ENCODE assay signal across 8 cellular contexts in the genomic region with DNA sequence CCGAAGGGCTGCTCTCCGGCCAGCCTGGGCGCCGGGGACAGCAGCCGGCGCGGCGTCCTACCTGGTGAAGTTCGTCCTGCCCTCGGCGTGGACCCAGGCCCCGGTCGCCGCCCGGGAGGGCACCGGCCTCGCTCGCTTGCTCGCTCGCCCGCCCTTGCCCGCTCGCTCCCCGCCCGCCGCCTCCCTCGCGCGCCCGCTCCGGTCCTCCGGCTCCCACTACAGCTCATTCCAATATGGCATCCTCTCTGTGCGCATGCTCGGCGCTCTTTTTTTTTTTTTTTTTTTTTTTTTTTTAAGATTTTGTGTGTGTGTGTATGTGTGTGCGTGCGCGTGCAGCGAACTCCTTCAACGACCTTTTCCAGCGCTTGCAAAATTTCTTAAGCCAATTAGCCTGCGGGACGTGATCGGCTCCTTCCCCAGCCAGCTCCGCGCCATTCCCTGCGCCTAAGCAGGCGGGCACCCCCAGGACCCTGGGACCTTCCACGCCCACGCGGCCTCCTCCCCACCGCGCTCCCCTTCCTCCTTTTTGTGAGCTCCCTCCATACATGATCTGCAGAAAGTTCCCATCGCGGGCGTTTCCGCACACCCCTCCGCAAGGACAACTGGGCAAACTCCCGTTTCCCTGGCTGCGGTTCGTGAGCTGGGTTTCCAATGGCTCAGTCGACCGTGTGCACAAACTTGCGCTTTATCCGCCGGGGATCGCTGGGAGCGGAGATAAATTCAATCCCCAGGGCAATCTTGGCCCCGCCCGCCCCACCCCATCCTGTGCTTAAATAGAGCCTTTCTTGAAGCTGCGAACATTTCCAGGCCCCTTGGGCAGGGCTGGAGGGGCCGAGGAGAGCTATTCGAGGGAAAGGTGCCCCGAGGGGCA. TPM values are rescaled to one million over a fixed set of nuclear protein-coding genes. Genes with fewer than 3 reads are reported as not detected.
DNase-seq lines count a peak whose midpoint lies in the region; ATAC-seq and TF ChIP-seq lines count a peak whose summit lies in the region.

SFMBT2 (minus strand) TSS at position 235 of the 871 bp plus-strand sequence. CDS start 29,136 bp downstream, outside the sequence.

- TF ChIP-seq CTCF in cardiac muscle cell (IDR thresholded peaks at IDR 0.05; ENCODE audit: low read depth, low read length) (peak; percentile 6), osteocyte (IDR thresholded peaks at IDR 0.05) (no peak)

- H3K36me3 ChIP-seq in adipocyte (ENCODE audit: control insufficient read depth, insufficient read depth, low read length, severe bottlenecking) (no peaks in the 10 kb centered on the region), cardiac muscle cell (no peaks in the 10 kb centered on the region)

- H3K27ac Mint-ChIP-seq in osteocyte (ENCODE audit: unreplicated experiment): no peak within 1 kb of the TSS

- H3K4me1 ChIP-seq in adipocyte (ENCODE audit: control insufficient read depth, insufficient read depth, low read length): peaks cover 16% of the 10 kb centered on the region
- H3K4me1 ChIP-seq in cardiac muscle cell (ENCODE audit: low read depth): peaks cover 16% of the 10 kb centered on the region

- peak within 1 kb of the TSS; percentile 85 for H3K4me3 ChIP-seq in adipocyte (ENCODE audit: low read length)
- H3K4me3 ChIP-seq in cardiac muscle cell: peak within 1 kb of the TSS; percentile 95

- no peaks in the 10 kb centered on the region for H3K9me3 Mint-ChIP-seq in osteocyte (ENCODE audit: unreplicated experiment)

- no peaks in the 10 kb centered on the region for H3K36me3 Mint-ChIP-seq in osteocyte (ENCODE audit: unreplicated experiment)

- peaks cover 30% of the 10 kb centered on the region for H3K4me1 Mint-ChIP-seq in osteocyte (ENCODE audit: unreplicated experiment)

- peak within 1 kb of the TSS; percentile 74 for H3K9ac ChIP-seq in adipocyte (ENCODE audit: low read length)

- peaks cover 64% of the 10 kb centered on the region for H3K27me3 Mint-ChIP-seq in osteocyte (ENCODE audit: unreplicated experiment)

- peak within 1 kb of the TSS; percentile 82 for H3K4me3 Mint-ChIP-seq in osteocyte (ENCODE audit: unreplicated experiment)

- DNase-seq in AG08395 (ENCODE audit: low spot score): peak; percentile 81
- peak; percentile 69 for DNase-seq in SK-MEL-5 (ENCODE audit: low read depth, low spot score)
- DNase-seq in adipocyte (ENCODE audit: low read depth): peak; percentile 78
- peak; percentile 76 to 78 for DNase-seq in cardiac muscle cell (ENCODE audit: low read depth in 1 of 2, low spot score in 1 of 2)
- peak; percentile 89 for DNase-seq in osteocyte (ENCODE audit: extremely low spot score, unreplicated experiment)

- H3K9me3 ChIP-seq in adipocyte (ENCODE audit: control insufficient read depth, low read length): no peaks in the 10 kb centered on the region
- no peaks in the 10 kb centered on the region for H3K9me3 ChIP-seq in cardiac muscle cell (ENCODE audit: low read depth)

- in situ Hi-C loops in SK-MEL-5 (cut with HindIII; ENCODE audit: low pct_unique_long_range_greater_than_20kb, low sequenced_read_pairs): no loop called here

- H3K27me3 ChIP-seq in adipocyte (replicated peaks; ENCODE audit: control insufficient read depth, insufficient read depth, low read length) (peaks cover 19% of the 10 kb centered on the region), cardiac muscle cell (peaks cover 73% of the 10 kb centered on the region)

- no peak within 1 kb of the TSS for H3K27ac ChIP-seq in cardiac muscle cell

- peak; percentile 33 for ATAC-seq in GM19025 (IDR thresholded peaks at IDR 0.05; ENCODE audit: low read depth, unreplicated experiment)
- peak; percentile 32 for ATAC-seq in HG03469 (IDR thresholded peaks at IDR 0.05; ENCODE audit: unreplicated experiment)
- ATAC-seq in GM18858 (IDR thresholded peaks at IDR 0.05; ENCODE audit: unreplicated experiment): no peak

RNA-seq across cellular contexts. Expression of gene SFMBT2, which starts in this region (rescaled TPM):
- 2.0 and 2.2 TPM in 2 replicates for total RNA-seq in SK-MEL-5 (2014; rRNA removed; shearing (Covaris generic))
- polyA plus RNA-seq in SK-MEL-5 (2015; cell fraction: cytosol; rRNA removed): 1.6 and 2.9 TPM in 2 replicates
- polyA plus RNA-seq in SK-MEL-5 (2015; cell fraction: nucleus; rRNA removed): 2.0 and 3.4 TPM in 2 replicates
- 4.4 and 5.9 TPM in 2 replicates for total RNA-seq in cardiac muscle cell
- polyA plus RNA-seq in cardiac muscle cell: 2.4 and 4.3 TPM in 2 replicates
- 1.1 and 2.7 TPM in 2 replicates for total RNA-seq in osteocyte
